Comparison of ENCODE assay signal across 23 cellular contexts in the genomic region with DNA sequence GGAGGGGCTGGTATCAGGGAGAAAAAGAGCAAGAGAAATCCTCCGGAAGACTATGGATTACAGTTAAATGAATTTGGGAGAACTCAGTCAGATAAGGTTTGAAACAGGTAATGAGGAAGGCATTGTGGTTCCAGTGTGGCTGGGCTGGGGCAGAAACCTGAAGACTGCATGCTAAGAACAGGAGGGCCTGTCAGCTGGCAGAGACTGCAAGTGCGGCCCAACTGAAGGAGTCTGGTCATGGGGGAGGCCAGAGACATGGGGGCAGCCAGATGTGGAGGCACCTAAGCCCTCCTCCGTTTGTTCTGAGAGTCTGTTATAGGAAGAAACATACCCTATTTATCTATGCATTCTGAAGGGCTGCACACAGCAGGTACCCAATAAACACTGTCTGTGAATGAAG. TPM values are rescaled to one million over a fixed set of nuclear protein-coding genes. Genes with fewer than 3 reads are reported as not detected.
"Had no signal": no experiment of that assay in that cellular context is flagged by ENCODE, and none has a peak within 500 bp of the region (broad histone marks: within the 10 kb centered on the region; RNA-seq: fewer than 3 reads in every experiment).

No MANE protein-coding gene starts in this region.

- H3K27ac Mint-ChIP-seq: activated CD4-positive, alpha-beta memory T cell treated with anti-CD3 and anti-CD28 coated beads for 36 hours; T-helper 17 cell; WTC11 had no signal

- H3K27ac ChIP-seq: ascending aorta, body of pancreas, PC-9 had no signal

- H2AFZ ChIP-seq: PC-9 had no signal

- H3K4me2 ChIP-seq: PC-9 had no signal

- H3K4me3 ChIP-seq: ascending aorta, body of pancreas, PC-9 had no signal

- H3K4me3 Mint-ChIP-seq: activated CD4-positive, alpha-beta memory T cell treated with anti-CD3 and anti-CD28 coated beads for 36 hours; activated T-cell treated with anti-CD3 and anti-CD28 coated beads, Interleukin-2, amount 50 U/mL, for 72 hours; T-helper 17 cell; WTC11 had no signal

- H3K27me3 Mint-ChIP-seq: activated CD4-positive, alpha-beta memory T cell treated with anti-CD3 and anti-CD28 coated beads for 36 hours; T-helper 17 cell had no signal

- H3K9me3 ChIP-seq: ascending aorta, body of pancreas had no signal

- H3K9me3 Mint-ChIP-seq: activated CD4-positive, alpha-beta memory T cell treated with anti-CD3 and anti-CD28 coated beads for 36 hours; activated T-cell treated with anti-CD3 and anti-CD28 coated beads, Interleukin-2, amount 50 U/mL, for 72 hours; WTC11 had no signal

- DNase-seq: activated CD4-positive, alpha-beta memory T cell treated with anti-CD3 and anti-CD28 coated beads for 36 hours; activated CD4-positive, alpha-beta T cell treated with anti-CD3 and anti-CD28 coated beads for 48 hours; activated CD4-positive, CD25-positive, alpha-beta regulatory T cell treated with anti-CD3 and anti-CD28 coated beads, Interleukin-2, amount 50 U/mL, for 72 hours; activated CD8-positive, alpha-beta memory T cell treated with anti-CD3 and anti-CD28 coated beads for 24 hours; activated naive CD4-positive, alpha-beta T cell treated with anti-CD3 and anti-CD28 coated beads, Interleukin-2, amount 50 U/mL, for 16 hours; activated T-cell treated with anti-CD3 and anti-CD28 coated beads, Interleukin-2, amount 50 U/mL, for 72 hours; amniotic stem cell; body of pancreas; central memory CD4-positive, alpha-beta T cell; MM.1S; NCI-H1105; NCI-H1436; NCI-H1694 treated with DMSO at 0.1 percent for 48 hours; NCI-H2029 treated with DMSO at 0.1 percent for 48 hours; NCI-H510A treated with DMSO at 0.1 percent for 48 hours; NCI-H69; PC-9; SIG-M5; T-helper 17 cell; T-helper 9 cell had no signal

- ATAC-seq: activated T-cell treated with anti-CD3 and anti-CD28 coated beads, Interleukin-2, amount 50 U/mL, for 72 hours; body of pancreas; T-helper 17 cell; WTC11 had no signal

- H3K4me1 ChIP-seq: ascending aorta, body of pancreas had no signal

- H3K27me3 ChIP-seq: ascending aorta, body of pancreas had no signal

RNA-seq across cellular contexts. Expression of a gene that starts 33.9 kb away (rescaled TPM):
- total RNA-seq: activated CD4-positive, alpha-beta memory T cell treated with anti-CD3 and anti-CD28 coated beads for 36 hours; activated T-cell treated with anti-CD3 and anti-CD28 coated beads, Interleukin-2, amount 50 U/mL, for 72 hours; ascending aorta; body of pancreas; bronchial epithelial cell; PC-9; T-helper 17 cell; WTC11 had no signal
